ENCODE assay signal across 21 cellular contexts in the genomic region with DNA sequence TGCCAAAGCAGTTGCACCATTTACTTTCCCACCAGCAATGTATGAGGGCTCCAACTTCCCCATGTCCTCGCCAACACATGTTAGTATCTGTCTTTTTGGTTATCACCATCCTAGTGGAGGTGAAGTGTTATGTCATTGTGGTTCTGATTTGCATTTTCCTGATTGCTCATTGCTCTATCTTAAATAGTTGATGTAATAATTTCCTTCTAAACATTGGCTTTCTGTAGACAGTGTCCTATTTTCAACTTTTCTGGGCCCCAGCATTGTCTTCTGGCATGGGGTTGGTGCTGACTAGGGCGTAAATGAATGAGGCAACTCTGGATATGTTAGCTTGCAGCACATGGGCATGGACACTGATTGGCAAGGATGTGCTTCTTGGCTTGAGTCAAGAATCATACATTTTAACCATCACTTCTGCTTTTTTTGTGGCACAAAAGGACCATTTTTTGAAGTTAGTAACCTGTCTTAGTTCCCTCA. TPM values are rescaled to one million over a fixed set of nuclear protein-coding genes. Genes with fewer than 3 reads are reported as not detected.
DNase-seq lines count a peak whose midpoint lies in the region; ATAC-seq and TF ChIP-seq lines count a peak whose summit lies in the region.
"Had no signal": no experiment of that assay in that cellular context is flagged by ENCODE, and none has a peak within 500 bp of the region (broad histone marks: within the 10 kb centered on the region; RNA-seq: fewer than 3 reads in every experiment).

No MANE protein-coding gene starts in this region.

- TF ChIP-seq CTCF in CD14-positive monocyte (IDR thresholded peaks at IDR 0.05), result no peak
- no peak for TF ChIP-seq CTCF in OCI-LY3 (IDR thresholded peaks at IDR 0.05; ENCODE audit: low read depth, low read length)
- no peak for TF ChIP-seq CTCF in natural killer cell (IDR thresholded peaks at IDR 0.05)

- H3K4me2 ChIP-seq in OCI-LY3 (ENCODE audit: low read length), result peak overlapping the region; percentile 70

- peaks cover 70% of the 10 kb centered on the region for H3K4me1 ChIP-seq in OCI-LY3 (ENCODE audit: low read length)
- H3K4me1 ChIP-seq: SJSA1 had no signal

- H4K20me1 ChIP-seq in OCI-LY3 (ENCODE audit: insufficient read depth, low read length), result peaks cover 35% of the 10 kb centered on the region

- peak overlapping the region; percentile 11; the same call in 1 of the 2 replicates for H3K4me3 ChIP-seq in OCI-LY3 (ENCODE audit: low read length)
- H3K4me3 ChIP-seq: coronary artery, heart left ventricle, SJSA1, thoracic aorta had no signal

- peaks cover 0 to 2% (median 0%) of the 10 kb centered on the region in 3 donors for H3K27me3 Mint-ChIP-seq in CD14-positive monocyte (ENCODE audit: low read depth in 3 of 3)
- H3K27me3 Mint-ChIP-seq in natural killer cell (ENCODE audit: low read depth in 2 of 2), result no peaks in the 10 kb centered on the region
- H3K27me3 Mint-ChIP-seq: CD8-positive, alpha-beta memory T cell had no signal

- peaks cover 6% of the 10 kb centered on the region; the same call in 1 of the 2 replicates for H3K9me3 ChIP-seq in OCI-LY3 (ENCODE audit: insufficient read depth, low read length)
- H3K9me3 ChIP-seq: heart left ventricle, SJSA1, thoracic aorta had no signal

- no peaks in the 10 kb centered on the region for H3K27me3 ChIP-seq in OCI-LY3 (ENCODE audit: low read depth, low read length)
- H3K27me3 ChIP-seq: heart left ventricle had no signal

- peaks cover 59% of the 10 kb centered on the region for H3K36me3 ChIP-seq in OCI-LY3 (replicated peaks; ENCODE audit: low read depth, low read length)
- H3K36me3 ChIP-seq: heart left ventricle, SJSA1, thoracic aorta had no signal

- peaks cover 25 to 48% of the 10 kb centered on the region in 2 donors for H3K36me3 Mint-ChIP-seq in CD14-positive monocyte
- no peaks in the 10 kb centered on the region for H3K36me3 Mint-ChIP-seq in natural killer cell
- H3K36me3 Mint-ChIP-seq: CD8-positive, alpha-beta memory T cell had no signal

- intact Hi-C loops in CD14-positive monocyte (cut with micrococcal nuclease) (no loop called here), natural killer cell (cut with micrococcal nuclease) (no loop called here)

- ATAC-seq in HG03175 (IDR thresholded peaks at IDR 0.05; ENCODE audit: unreplicated experiment), result peak; percentile 28
- ATAC-seq in natural killer cell, result no peak
- ATAC-seq: heart left ventricle, HepG2, left ventricle myocardium superior had no signal

- peaks cover 0 to 2% (median 0%) of the 10 kb centered on the region in 7 donors for H3K9me3 Mint-ChIP-seq in CD14-positive monocyte
- H3K9me3 Mint-ChIP-seq in natural killer cell, result peaks cover 0 to 2% of the 10 kb centered on the region in 2 donors
- H3K9me3 Mint-ChIP-seq: activated T-helper 1 cell treated with anti-CD3 and anti-CD28 coated beads, Interleukin-12 subunit alpha, Interleukin-12 subunit beta, Interleukin-2, Interleukin-4 antibody, amounts not matched to agents 30 ng/mL and 10 ng/mL and 1 ng/mL, durations not matched to agents 14 hours and 24 hours and 36 hours; CD8-positive, alpha-beta memory T cell had no signal

- H3K79me2 ChIP-seq in OCI-LY3 (ENCODE audit: low read length), result peaks cover 96% of the 10 kb centered on the region

- H3K4me3 Mint-ChIP-seq in CD14-positive monocyte, result no peak overlapping the region
- H3K4me3 Mint-ChIP-seq in natural killer cell, result no peak overlapping the region
- H3K4me3 Mint-ChIP-seq: activated T-helper 1 cell treated with anti-CD3 and anti-CD28 coated beads, Interleukin-12 subunit alpha, Interleukin-12 subunit beta, Interleukin-2, Interleukin-4 antibody, amounts not matched to agents 30 ng/mL and 10 ng/mL and 1 ng/mL, durations not matched to agents 14 hours and 24 hours and 36 hours; CD8-positive, alpha-beta memory T cell had no signal

- H2AFZ ChIP-seq in OCI-LY3 (ENCODE audit: low read depth, low read length), result no peak overlapping the region

- H3K27ac ChIP-seq in OCI-LY3 (ENCODE audit: low read length), result peak overlapping the region; percentile 86
- H3K27ac ChIP-seq: coronary artery, heart left ventricle, SJSA1, thoracic aorta had no signal

- H3K4me1 Mint-ChIP-seq in CD14-positive monocyte, result peaks cover 63% of the 10 kb centered on the region
- peaks cover 70 to 71% of the 10 kb centered on the region in 2 donors for H3K4me1 Mint-ChIP-seq in natural killer cell

- H3K27ac Mint-ChIP-seq in CD14-positive monocyte, result peak overlapping the region; percentile 28 to 89 (median 77)
- H3K27ac Mint-ChIP-seq in natural killer cell, result peak overlapping the region; percentile 68 to 73
- H3K27ac Mint-ChIP-seq: activated T-helper 1 cell treated with anti-CD3 and anti-CD28 coated beads, Interleukin-12 subunit alpha, Interleukin-12 subunit beta, Interleukin-2, Interleukin-4 antibody, amounts not matched to agents 30 ng/mL and 10 ng/mL and 1 ng/mL, durations not matched to agents 14 hours and 24 hours and 36 hours; CD8-positive, alpha-beta memory T cell had no signal

- in situ Hi-C loops in G401 (cut with HindIII; ENCODE audit: low sequenced_read_pairs), result loop anchor here (10.0 kb wide), 1 partner anchor 51 kb away; no protein-coding TSS in a partner anchor

- DNase-seq in CD14-positive monocyte (ENCODE audit: low spot score) (no peak), natural killer cell (no peak), NCI-H2081 treated with DMSO at 0.1 percent for 48 hours (lab: John Stamatoyannopoulos, UW) (no peak), NCI-H1694 treated with DMSO at 0.1 percent for 48 hours (lab: John Stamatoyannopoulos, UW) (no peak), G401 (ENCODE audit: low spot score) (no peak)
- DNase-seq in activated CD4-positive, alpha-beta T cell treated with anti-CD3 and anti-CD28 coated beads for 4 hours, result no peak
- DNase-seq: CD8-positive, alpha-beta memory T cell; H7; heart left ventricle; left ventricle myocardium superior; MM.1S; NCI-H524; nucleus accumbens; T1000 had no signal

- H3K9ac ChIP-seq in OCI-LY3 (ENCODE audit: low read length), result no peak overlapping the region

RNA-seq across cellular contexts. Expression of a gene that starts 25.1 kb away (rescaled TPM):
- polyA plus RNA-seq in CD14-positive monocyte, result 10 to 100 TPM; 19.5 to 35.5 TPM
- 100 to 1,000 TPM; 250 to 298 (median 285) TPM for total RNA-seq in natural killer cell
- total RNA-seq in G401 (2014; rRNA removed; shearing (Covaris generic)), result 34.8 and 42.4 TPM in 2 replicates
